ENCODE assay signal across 8 cellular contexts in genomic region chr7:47600199-47601118, GRCh38. TPM values are rescaled to one million over a fixed set of nuclear protein-coding genes. Genes with fewer than 3 reads are reported as not detected.
DNase-seq lines count a peak whose midpoint lies in the region; ATAC-seq, FAIRE-seq and TF ChIP-seq lines count a peak whose summit lies in the region.

No MANE protein-coding gene starts in this region.

- H3K4me1 ChIP-seq in astrocyte (ENCODE audit: insufficient read depth, low read length): peaks cover 45% of the 10 kb centered on the region

- H3K4me2 ChIP-seq in astrocyte (ENCODE audit: low read length): peak overlapping the region; percentile 78

- H3K79me2 ChIP-seq in astrocyte (ENCODE audit: insufficient read depth, low read length): no peaks in the 10 kb centered on the region

- H3K36me3 ChIP-seq in astrocyte (ENCODE audit: insufficient read depth, low read length): no peaks in the 10 kb centered on the region

- DNase-seq in astrocyte (ENCODE audit: low read depth) (peak; percentile 79), omental fat pad (ENCODE audit: low spot score) (no peak), SK-N-DZ (ENCODE audit: low spot score) (no peak), posterior cingulate gyrus (no peak)
- no peak for DNase-seq in activated naive CD4-positive, alpha-beta T cell treated with anti-CD3 and anti-CD28 coated beads, Interleukin-2, amount 10 ng/mL, durations not matched to agents 7 days and 5 days

- H3K27me3 ChIP-seq in astrocyte (ENCODE audit: insufficient read depth, low read length): no peaks in the 10 kb centered on the region

- H3K9me3 ChIP-seq in astrocyte (ENCODE audit: insufficient read depth, low read depth, low read length): peaks cover 23% of the 10 kb centered on the region

- H3K4me3 Mint-ChIP-seq in astrocyte (ENCODE audit: unreplicated experiment): peak overlapping the region; percentile 35
- no peak overlapping the region for H3K4me3 Mint-ChIP-seq in activated naive CD4-positive, alpha-beta T cell treated with anti-CD3 and anti-CD28 coated beads, Interleukin-2, amount 10 ng/mL, durations not matched to agents 7 days and 5 days

- H3K4me3 ChIP-seq in astrocyte (ENCODE audit: insufficient read depth, low read depth, low read length): peak overlapping the region; percentile 24

- H3K9me3 Mint-ChIP-seq in astrocyte (ENCODE audit: unreplicated experiment): peaks cover 18% of the 10 kb centered on the region
- H3K9me3 Mint-ChIP-seq in activated naive CD4-positive, alpha-beta T cell treated with anti-CD3 and anti-CD28 coated beads, Interleukin-2, amount 10 ng/mL, durations not matched to agents 7 days and 5 days: peaks cover 23% of the 10 kb centered on the region

- ATAC-seq in GM18867 (IDR thresholded peaks at IDR 0.05; ENCODE audit: unreplicated experiment): peak; percentile 61
- ATAC-seq in HG03378 (IDR thresholded peaks at IDR 0.05; ENCODE audit: unreplicated experiment): peak; percentile 58
- peak; percentile 63 for ATAC-seq in omental fat pad (ENCODE audit: low FRiP score)
- ATAC-seq in GM19397 (IDR thresholded peaks at IDR 0.05; ENCODE audit: unreplicated experiment): no peak

- H3K27ac Mint-ChIP-seq in astrocyte (ENCODE audit: unreplicated experiment): peak overlapping the region; percentile 94
- no peak overlapping the region for H3K27ac Mint-ChIP-seq in activated naive CD4-positive, alpha-beta T cell treated with anti-CD3 and anti-CD28 coated beads, Interleukin-2, amount 10 ng/mL, durations not matched to agents 7 days and 5 days

- peak overlapping the region; percentile 88 for H2AFZ ChIP-seq in astrocyte (ENCODE audit: low read depth, low read length)

- H3K27me3 Mint-ChIP-seq in astrocyte (ENCODE audit: low read depth, unreplicated experiment): no peaks in the 10 kb centered on the region
- peaks cover 2% of the 10 kb centered on the region for H3K27me3 Mint-ChIP-seq in activated naive CD4-positive, alpha-beta T cell treated with anti-CD3 and anti-CD28 coated beads, Interleukin-2, amount 10 ng/mL, durations not matched to agents 7 days and 5 days

- FAIRE-seq in astrocyte (lab: Jason Lieb, UNC): no peak

- H3K4me1 Mint-ChIP-seq in astrocyte (ENCODE audit: low read depth, unreplicated experiment): peaks cover 41% of the 10 kb centered on the region
- H3K4me1 Mint-ChIP-seq in activated naive CD4-positive, alpha-beta T cell treated with anti-CD3 and anti-CD28 coated beads, Interleukin-2, amount 10 ng/mL, durations not matched to agents 7 days and 5 days: no peaks in the 10 kb centered on the region

- no peak for TF ChIP-seq CTCF in astrocyte (IDR thresholded peaks at IDR 0.05; ENCODE audit: insufficient read depth, low read depth, low read length)
- TF ChIP-seq CTCF in omental fat pad (IDR thresholded peaks at IDR 0.05): no peak

- CTCF ChIA-PET in activated naive CD4-positive, alpha-beta T cell treated with anti-CD3 and anti-CD28 coated beads, Interleukin-2, amount 10 ng/mL, durations not matched to agents 7 days and 5 days (lab: Charles Lee): no interaction called here

- H4K20me1 ChIP-seq in astrocyte (ENCODE audit: insufficient read depth, low read length): no peaks in the 10 kb centered on the region

- intact Hi-C loops in posterior cingulate gyrus (cut with DNase I): no loop called here

- H3K36me3 Mint-ChIP-seq in astrocyte (ENCODE audit: low read depth, unreplicated experiment): peaks cover 2% of the 10 kb centered on the region
- H3K36me3 Mint-ChIP-seq in activated naive CD4-positive, alpha-beta T cell treated with anti-CD3 and anti-CD28 coated beads, Interleukin-2, amount 10 ng/mL, durations not matched to agents 7 days and 5 days: no peaks in the 10 kb centered on the region

- peak overlapping the region; percentile 87 for H3K27ac ChIP-seq in astrocyte (ENCODE audit: low read depth, low read length)

- H3K9ac ChIP-seq in astrocyte (ENCODE audit: low read length): peak overlapping the region; percentile 71

RNA-seq across cellular contexts. Expression of gene TNS3, which starts 18.5 kb away (rescaled TPM):
- total RNA-seq in astrocyte (92.9 and 105 TPM in 2 replicates), omental fat pad (100 to 1,000 TPM in 2 of 4 donors, 10 to 100 TPM in 2; 70.9 to 112 (median 98.6) TPM)
- polyA plus RNA-seq in SK-N-DZ (2014; cell fraction: cytosol; rRNA removed): 14.4 and 16.0 TPM in 2 replicates
- polyA plus RNA-seq in SK-N-DZ (2014; cell fraction: nucleus; rRNA removed): 12.0 and 12.8 TPM in 2 replicates
